1 cellular context compared by ENCODE assay signal in the genomic region with DNA sequence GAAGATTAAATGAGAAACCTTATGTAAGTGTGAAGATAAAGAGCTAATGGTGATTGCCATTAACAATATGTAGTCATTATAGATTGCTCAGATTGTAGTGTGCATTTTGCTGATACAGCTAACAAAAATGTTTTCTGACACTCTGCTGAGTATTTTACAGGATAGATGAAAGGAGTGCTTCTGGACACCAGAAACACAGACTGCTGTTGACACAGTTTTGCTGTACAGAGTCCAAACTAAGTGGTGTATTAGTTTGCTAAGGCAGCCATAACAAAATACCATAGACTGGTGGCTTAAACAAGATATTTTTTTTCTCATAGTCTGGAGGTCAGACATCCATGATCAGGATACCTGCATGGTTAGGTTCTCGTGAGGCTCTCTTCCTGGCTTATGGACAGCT.
TF ChIP-seq lines count a peak whose summit lies in the region.

No MANE protein-coding gene starts in this region.

TF ChIP-seq in HepG2, 621 proteins besides CTCF, POLR2A, EP300 and RAD21 (continued from another document and continues in another):
- TF ChIP-seq, protein P1, sequence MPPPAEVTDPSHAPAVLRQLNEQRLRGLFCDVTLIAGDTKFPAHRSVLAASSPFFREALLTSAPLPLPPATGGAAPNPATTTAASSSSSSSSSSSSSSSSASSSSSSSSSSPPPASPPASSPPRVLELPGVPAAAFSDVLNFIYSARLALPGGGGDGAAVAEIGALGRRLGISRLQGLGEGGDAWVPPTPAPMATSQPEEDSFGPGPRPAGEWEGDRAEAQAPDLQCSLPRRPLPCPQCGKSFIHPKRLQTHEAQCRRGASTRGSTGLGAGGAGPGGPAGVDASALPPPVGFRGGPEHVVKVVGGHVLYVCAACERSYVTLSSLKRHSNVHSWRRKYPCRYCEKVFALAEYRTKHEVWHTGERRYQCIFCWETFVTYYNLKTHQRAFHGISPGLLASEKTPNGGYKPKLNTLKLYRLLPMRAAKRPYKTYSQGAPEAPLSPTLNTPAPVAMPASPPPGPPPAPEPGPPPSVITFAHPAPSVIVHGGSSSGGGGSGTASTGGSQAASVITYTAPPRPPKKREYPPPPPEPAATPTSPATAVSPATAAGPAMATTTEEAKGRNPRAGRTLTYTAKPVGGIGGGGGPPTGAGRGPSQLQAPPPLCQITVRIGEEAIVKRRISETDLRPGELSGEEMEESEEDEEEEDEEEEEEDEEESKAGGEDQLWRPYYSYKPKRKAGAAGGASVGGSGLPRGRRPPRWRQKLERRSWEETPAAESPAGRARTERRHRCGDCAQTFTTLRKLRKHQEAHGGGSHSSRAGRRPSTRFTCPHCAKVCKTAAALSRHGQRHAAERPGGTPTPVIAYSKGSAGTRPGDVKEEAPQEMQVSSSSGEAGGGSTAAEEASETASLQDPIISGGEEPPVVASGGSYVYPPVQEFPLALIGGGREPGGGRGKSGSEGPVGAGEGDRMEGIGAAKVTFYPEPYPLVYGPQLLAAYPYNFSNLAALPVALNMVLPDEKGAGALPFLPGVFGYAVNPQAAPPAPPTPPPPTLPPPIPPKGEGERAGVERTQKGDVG (CRISPR knock-in tag; IDR thresholded peaks at IDR 0.05; ENCODE audit: borderline replicate concordance) = no peak
- TF ChIP-seq FOXC1 (CRISPR knock-in tag; IDR thresholded peaks at IDR 0.05; ENCODE audit: borderline replicate concordance) = no peak
- no peak for TF ChIP-seq ZMYM2 (CRISPR knock-in tag; IDR thresholded peaks at IDR 0.05)
- peak; percentile 49; the same call in 1 of the 2 replicates for TF ChIP-seq ZNF614 (CRISPR knock-in tag; IDR thresholded peaks at IDR 0.05; ENCODE audit: borderline replicate concordance)
- TF ChIP-seq, protein P2, sequence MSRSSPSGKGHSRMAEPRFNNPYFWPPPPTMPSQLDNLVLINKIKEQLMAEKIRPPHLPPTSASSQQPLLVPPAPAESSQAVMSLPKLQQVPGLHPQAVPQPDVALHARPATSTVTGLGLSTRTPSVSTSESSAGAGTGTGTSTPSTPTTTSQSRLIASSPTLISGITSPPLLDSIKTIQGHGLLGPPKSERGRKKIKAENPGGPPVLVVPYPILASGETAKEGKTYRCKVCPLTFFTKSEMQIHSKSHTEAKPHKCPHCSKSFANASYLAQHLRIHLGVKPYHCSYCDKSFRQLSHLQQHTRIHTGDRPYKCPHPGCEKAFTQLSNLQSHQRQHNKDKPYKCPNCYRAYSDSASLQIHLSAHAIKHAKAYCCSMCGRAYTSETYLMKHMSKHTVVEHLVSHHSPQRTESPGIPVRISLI (CRISPR knock-in tag; IDR thresholded peaks at IDR 0.05; ENCODE audit: borderline replicate concordance) = peak; percentile 88
- no peak for TF ChIP-seq ARID2 (CRISPR knock-in tag; IDR thresholded peaks at IDR 0.05; ENCODE audit: borderline replicate concordance)
- TF ChIP-seq, protein P3, sequence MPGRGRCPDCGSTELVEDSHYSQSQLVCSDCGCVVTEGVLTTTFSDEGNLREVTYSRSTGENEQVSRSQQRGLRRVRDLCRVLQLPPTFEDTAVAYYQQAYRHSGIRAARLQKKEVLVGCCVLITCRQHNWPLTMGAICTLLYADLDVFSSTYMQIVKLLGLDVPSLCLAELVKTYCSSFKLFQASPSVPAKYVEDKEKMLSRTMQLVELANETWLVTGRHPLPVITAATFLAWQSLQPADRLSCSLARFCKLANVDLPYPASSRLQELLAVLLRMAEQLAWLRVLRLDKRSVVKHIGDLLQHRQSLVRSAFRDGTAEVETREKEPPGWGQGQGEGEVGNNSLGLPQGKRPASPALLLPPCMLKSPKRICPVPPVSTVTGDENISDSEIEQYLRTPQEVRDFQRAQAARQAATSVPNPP (CRISPR knock-in tag; IDR thresholded peaks at IDR 0.05) = no peak
- no peak for TF ChIP-seq ZFP37 (CRISPR knock-in tag; IDR thresholded peaks at IDR 0.05; ENCODE audit: borderline replicate concordance)
- TF ChIP-seq, protein P4, sequence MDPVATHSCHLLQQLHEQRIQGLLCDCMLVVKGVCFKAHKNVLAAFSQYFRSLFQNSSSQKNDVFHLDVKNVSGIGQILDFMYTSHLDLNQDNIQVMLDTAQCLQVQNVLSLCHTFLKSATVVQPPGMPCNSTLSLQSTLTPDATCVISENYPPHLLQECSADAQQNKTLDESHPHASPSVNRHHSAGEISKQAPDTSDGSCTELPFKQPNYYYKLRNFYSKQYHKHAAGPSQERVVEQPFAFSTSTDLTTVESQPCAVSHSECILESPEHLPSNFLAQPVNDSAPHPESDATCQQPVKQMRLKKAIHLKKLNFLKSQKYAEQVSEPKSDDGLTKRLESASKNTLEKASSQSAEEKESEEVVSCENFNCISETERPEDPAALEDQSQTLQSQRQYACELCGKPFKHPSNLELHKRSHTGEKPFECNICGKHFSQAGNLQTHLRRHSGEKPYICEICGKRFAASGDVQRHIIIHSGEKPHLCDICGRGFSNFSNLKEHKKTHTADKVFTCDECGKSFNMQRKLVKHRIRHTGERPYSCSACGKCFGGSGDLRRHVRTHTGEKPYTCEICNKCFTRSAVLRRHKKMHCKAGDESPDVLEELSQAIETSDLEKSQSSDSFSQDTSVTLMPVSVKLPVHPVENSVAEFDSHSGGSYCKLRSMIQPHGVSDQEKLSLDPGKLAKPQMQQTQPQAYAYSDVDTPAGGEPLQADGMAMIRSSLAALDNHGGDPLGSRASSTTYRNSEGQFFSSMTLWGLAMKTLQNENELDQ (CRISPR knock-in tag; IDR thresholded peaks at IDR 0.05; ENCODE audit: borderline replicate concordance) = no peak
- TF ChIP-seq KDM1A (CRISPR knock-in tag; IDR thresholded peaks at IDR 0.05) = no peak
- no peak for TF ChIP-seq RELA (CRISPR knock-in tag; IDR thresholded peaks at IDR 0.05)
- no peak for TF ChIP-seq NFIB (CRISPR knock-in tag; IDR thresholded peaks at IDR 0.05; ENCODE audit: borderline replicate concordance)
- no peak for TF ChIP-seq ZFP36L2 (CRISPR knock-in tag; IDR thresholded peaks at IDR 0.05)
- TF ChIP-seq STAG1 (CRISPR knock-in tag; IDR thresholded peaks at IDR 0.05) = no peak
- TF ChIP-seq, protein P5, sequence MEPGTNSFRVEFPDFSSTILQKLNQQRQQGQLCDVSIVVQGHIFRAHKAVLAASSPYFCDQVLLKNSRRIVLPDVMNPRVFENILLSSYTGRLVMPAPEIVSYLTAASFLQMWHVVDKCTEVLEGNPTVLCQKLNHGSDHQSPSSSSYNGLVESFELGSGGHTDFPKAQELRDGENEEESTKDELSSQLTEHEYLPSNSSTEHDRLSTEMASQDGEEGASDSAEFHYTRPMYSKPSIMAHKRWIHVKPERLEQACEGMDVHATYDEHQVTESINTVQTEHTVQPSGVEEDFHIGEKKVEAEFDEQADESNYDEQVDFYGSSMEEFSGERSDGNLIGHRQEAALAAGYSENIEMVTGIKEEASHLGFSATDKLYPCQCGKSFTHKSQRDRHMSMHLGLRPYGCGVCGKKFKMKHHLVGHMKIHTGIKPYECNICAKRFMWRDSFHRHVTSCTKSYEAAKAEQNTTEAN (CRISPR knock-in tag; conservative IDR thresholded peaks at IDR 0.05) = no peak; the same call in 1 of the 2 replicates
- TF ChIP-seq, protein P6, sequence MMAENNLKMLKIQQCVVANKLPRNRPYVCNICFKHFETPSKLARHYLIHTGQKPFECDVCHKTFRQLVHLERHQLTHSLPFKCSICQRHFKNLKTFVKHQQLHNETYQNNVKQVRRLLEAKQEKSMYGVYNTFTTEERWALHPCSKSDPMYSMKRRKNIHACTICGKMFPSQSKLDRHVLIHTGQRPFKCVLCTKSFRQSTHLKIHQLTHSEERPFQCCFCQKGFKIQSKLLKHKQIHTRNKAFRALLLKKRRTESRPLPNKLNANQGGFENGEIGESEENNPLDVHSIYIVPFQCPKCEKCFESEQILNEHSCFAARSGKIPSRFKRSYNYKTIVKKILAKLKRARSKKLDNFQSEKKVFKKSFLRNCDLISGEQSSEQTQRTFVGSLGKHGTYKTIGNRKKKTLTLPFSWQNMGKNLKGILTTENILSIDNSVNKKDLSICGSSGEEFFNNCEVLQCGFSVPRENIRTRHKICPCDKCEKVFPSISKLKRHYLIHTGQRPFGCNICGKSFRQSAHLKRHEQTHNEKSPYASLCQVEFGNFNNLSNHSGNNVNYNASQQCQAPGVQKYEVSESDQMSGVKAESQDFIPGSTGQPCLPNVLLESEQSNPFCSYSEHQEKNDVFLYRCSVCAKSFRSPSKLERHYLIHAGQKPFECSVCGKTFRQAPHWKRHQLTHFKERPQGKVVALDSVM (CRISPR knock-in tag; IDR thresholded peaks at IDR 0.05) = no peak
- no peak for TF ChIP-seq TARDBP (CRISPR knock-in tag; IDR thresholded peaks at IDR 0.05)
- TF ChIP-seq, protein P7, sequence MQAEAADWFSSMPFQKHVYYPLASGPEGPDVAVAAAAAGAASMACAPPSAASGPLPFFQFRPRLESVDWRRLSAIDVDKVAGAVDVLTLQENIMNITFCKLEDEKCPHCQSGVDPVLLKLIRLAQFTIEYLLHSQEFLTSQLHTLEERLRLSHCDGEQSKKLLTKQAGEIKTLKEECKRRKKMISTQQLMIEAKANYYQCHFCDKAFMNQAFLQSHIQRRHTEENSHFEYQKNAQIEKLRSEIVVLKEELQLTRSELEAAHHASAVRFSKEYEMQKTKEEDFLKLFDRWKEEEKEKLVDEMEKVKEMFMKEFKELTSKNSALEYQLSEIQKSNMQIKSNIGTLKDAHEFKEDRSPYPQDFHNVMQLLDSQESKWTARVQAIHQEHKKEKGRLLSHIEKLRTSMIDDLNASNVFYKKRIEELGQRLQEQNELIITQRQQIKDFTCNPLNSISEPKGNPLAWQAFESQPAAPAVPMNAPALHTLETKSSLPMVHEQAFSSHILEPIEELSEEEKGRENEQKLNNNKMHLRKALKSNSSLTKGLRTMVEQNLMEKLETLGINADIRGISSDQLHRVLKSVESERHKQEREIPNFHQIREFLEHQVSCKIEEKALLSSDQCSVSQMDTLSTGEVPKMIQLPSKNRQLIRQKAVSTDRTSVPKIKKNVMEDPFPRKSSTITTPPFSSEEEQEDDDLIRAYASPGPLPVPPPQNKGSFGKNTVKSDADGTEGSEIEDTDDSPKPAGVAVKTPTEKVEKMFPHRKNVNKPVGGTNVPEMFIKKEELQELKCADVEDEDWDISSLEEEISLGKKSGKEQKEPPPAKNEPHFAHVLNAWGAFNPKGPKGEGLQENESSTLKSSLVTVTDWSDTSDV (CRISPR knock-in tag; IDR thresholded peaks at IDR 0.05) = no peak
- TF ChIP-seq ZMAT3 (CRISPR knock-in tag; conservative IDR thresholded peaks at IDR 0.05) = 0 out of 2 replicates have a peak, but pooled peaks have one; percentile 37
- TF ChIP-seq, protein P8, sequence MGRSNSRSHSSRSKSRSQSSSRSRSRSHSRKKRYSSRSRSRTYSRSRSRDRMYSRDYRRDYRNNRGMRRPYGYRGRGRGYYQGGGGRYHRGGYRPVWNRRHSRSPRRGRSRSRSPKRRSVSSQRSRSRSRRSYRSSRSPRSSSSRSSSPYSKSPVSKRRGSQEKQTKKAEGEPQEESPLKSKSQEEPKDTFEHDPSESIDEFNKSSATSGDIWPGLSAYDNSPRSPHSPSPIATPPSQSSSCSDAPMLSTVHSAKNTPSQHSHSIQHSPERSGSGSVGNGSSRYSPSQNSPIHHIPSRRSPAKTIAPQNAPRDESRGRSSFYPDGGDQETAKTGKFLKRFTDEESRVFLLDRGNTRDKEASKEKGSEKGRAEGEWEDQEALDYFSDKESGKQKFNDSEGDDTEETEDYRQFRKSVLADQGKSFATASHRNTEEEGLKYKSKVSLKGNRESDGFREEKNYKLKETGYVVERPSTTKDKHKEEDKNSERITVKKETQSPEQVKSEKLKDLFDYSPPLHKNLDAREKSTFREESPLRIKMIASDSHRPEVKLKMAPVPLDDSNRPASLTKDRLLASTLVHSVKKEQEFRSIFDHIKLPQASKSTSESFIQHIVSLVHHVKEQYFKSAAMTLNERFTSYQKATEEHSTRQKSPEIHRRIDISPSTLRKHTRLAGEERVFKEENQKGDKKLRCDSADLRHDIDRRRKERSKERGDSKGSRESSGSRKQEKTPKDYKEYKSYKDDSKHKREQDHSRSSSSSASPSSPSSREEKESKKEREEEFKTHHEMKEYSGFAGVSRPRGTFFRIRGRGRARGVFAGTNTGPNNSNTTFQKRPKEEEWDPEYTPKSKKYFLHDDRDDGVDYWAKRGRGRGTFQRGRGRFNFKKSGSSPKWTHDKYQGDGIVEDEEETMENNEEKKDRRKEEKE (IDR thresholded peaks at IDR 0.05) = no peak
- TF ChIP-seq ZNF10 (CRISPR knock-in tag; IDR thresholded peaks at IDR 0.05; ENCODE audit: borderline replicate concordance, low read depth) = no peak
- TF ChIP-seq ZBTB20 (CRISPR knock-in tag; IDR thresholded peaks at IDR 0.05; ENCODE audit: borderline replicate concordance, low read depth) = no peak
- peak; percentile 69; the same call in 1 of the 2 replicates for TF ChIP-seq RBAK (CRISPR knock-in tag; IDR thresholded peaks at IDR 0.05)
- TF ChIP-seq, protein P9, sequence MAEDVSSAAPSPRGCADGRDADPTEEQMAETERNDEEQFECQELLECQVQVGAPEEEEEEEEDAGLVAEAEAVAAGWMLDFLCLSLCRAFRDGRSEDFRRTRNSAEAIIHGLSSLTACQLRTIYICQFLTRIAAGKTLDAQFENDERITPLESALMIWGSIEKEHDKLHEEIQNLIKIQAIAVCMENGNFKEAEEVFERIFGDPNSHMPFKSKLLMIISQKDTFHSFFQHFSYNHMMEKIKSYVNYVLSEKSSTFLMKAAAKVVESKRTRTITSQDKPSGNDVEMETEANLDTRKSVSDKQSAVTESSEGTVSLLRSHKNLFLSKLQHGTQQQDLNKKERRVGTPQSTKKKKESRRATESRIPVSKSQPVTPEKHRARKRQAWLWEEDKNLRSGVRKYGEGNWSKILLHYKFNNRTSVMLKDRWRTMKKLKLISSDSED (CRISPR knock-in tag; IDR thresholded peaks at IDR 0.05) = no peak
- TF ChIP-seq NCOA2 (CRISPR knock-in tag; IDR thresholded peaks at IDR 0.05) = peak; percentile 56; the same call in 1 of the 2 replicates
- no peak for TF ChIP-seq ZFX (CRISPR knock-in tag; IDR thresholded peaks at IDR 0.05; ENCODE audit: low read depth)
- TF ChIP-seq ZNF337 (CRISPR knock-in tag; IDR thresholded peaks at IDR 0.05; ENCODE audit: borderline replicate concordance, low read depth) = no peak
- no peak for TF ChIP-seq ISX (CRISPR knock-in tag; conservative IDR thresholded peaks at IDR 0.05)
- peak; percentile 33; the same call in 1 of the 2 replicates for TF ChIP-seq ZMYM3 (CRISPR knock-in tag; IDR thresholded peaks at IDR 0.05)
- peak; percentile 79 for TF ChIP-seq NCOR1 (IDR thresholded peaks at IDR 0.05; ENCODE audit: borderline replicate concordance, low read length)
- TF ChIP-seq, protein P10, sequence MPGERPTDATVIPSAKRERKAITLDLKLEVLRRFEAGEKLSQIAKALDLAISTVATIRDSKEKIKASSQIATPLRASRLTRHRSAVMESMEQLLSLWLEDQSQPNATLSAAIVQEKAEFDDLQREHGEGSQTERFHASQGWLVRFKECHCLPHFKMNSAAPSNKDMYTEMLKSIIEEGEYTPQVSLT (CRISPR knock-in tag; IDR thresholded peaks at IDR 0.05; ENCODE audit: borderline replicate concordance, low read depth) = no peak
- TF ChIP-seq ZFP36L1 (CRISPR knock-in tag; IDR thresholded peaks at IDR 0.05) = no peak
- TF ChIP-seq, protein P11, sequence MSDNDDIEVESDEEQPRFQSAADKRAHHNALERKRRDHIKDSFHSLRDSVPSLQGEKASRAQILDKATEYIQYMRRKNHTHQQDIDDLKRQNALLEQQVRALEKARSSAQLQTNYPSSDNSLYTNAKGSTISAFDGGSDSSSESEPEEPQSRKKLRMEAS (IDR thresholded peaks at IDR 0.05) = 0 out of 2 replicates have a peak, but pooled peaks have one; percentile 21
- TF ChIP-seq SKI (IDR thresholded peaks at IDR 0.05; ENCODE audit: partially characterized antibody) = peak; percentile 94
